1 cellular context compared by ENCODE assay signal in genomic region chr1:15730936-15731335, GRCh38.
TF ChIP-seq lines count a peak whose summit lies in the region.

No MANE protein-coding gene starts in this region.

TF ChIP-seq in GM12878, 131 proteins besides CTCF, POLR2A, EP300 and RAD21:
- TF ChIP-seq BACH1 (IDR thresholded peaks at IDR 0.05; ENCODE audit: borderline replicate concordance) (no peak), NRF1 (conservative IDR thresholded peaks at IDR 0.05; ENCODE audit: low read depth, low read length) (no peak), SREBF2 (IDR thresholded peaks at IDR 0.05; ENCODE audit: low read length) (no peak), USF2 (IDR thresholded peaks at IDR 0.05; ENCODE audit: borderline replicate concordance, low read depth, low read length) (no peak), SIX5 (IDR thresholded peaks at IDR 0.05; ENCODE audit: low read depth, low read length, severe bottlenecking) (no peak), MEF2B (IDR thresholded peaks at IDR 0.05; ENCODE audit: partially characterized antibody, poor library complexity, severe bottlenecking) (no peak), RBBP5 (conservative IDR thresholded peaks at IDR 0.05) (no peak), CBFB (IDR thresholded peaks at IDR 0.05; ENCODE audit: low read depth) (no peak), NR2C1 (IDR thresholded peaks at IDR 0.05) (no peak), PML (IDR thresholded peaks at IDR 0.05; ENCODE audit: low read length) (no peak), PBX3 (IDR thresholded peaks at IDR 0.05; ENCODE audit: insufficient replicate concordance, low read depth, low read length) (no peak), RUNX3 (IDR thresholded peaks at IDR 0.05; ENCODE audit: low read length) (no peak), RAD51 (IDR thresholded peaks at IDR 0.05) (no peak), ZSCAN29 (IDR thresholded peaks at IDR 0.05) (no peak), SRF (IDR thresholded peaks at IDR 0.05; ENCODE audit: low read depth in 2 of 2, low read length in 2 of 2) (no peak), TCF7 (IDR thresholded peaks at IDR 0.05; ENCODE audit: borderline replicate concordance) (no peak)
- TF ChIP-seq, protein P1, sequence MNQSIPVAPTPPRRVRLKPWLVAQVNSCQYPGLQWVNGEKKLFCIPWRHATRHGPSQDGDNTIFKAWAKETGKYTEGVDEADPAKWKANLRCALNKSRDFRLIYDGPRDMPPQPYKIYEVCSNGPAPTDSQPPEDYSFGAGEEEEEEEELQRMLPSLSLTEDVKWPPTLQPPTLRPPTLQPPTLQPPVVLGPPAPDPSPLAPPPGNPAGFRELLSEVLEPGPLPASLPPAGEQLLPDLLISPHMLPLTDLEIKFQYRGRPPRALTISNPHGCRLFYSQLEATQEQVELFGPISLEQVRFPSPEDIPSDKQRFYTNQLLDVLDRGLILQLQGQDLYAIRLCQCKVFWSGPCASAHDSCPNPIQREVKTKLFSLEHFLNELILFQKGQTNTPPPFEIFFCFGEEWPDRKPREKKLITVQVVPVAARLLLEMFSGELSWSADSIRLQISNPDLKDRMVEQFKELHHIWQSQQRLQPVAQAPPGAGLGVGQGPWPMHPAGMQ (IDR thresholded peaks at IDR 0.05; ENCODE audit: borderline replicate concordance) = no peak
- TF ChIP-seq, protein P2, sequence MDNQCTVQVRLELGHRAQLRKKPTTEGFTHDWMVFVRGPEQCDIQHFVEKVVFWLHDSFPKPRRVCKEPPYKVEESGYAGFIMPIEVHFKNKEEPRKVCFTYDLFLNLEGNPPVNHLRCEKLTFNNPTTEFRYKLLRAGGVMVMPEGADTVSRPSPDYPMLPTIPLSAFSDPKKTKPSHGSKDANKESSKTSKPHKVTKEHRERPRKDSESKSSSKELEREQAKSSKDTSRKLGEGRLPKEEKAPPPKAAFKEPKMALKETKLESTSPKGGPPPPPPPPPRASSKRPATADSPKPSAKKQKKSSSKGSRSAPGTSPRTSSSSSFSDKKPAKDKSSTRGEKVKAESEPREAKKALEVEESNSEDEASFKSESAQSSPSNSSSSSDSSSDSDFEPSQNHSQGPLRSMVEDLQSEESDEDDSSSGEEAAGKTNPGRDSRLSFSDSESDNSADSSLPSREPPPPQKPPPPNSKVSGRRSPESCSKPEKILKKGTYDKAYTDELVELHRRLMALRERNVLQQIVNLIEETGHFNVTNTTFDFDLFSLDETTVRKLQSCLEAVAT (IDR thresholded peaks at IDR 0.05) = no peak
- TF ChIP-seq, protein P3, sequence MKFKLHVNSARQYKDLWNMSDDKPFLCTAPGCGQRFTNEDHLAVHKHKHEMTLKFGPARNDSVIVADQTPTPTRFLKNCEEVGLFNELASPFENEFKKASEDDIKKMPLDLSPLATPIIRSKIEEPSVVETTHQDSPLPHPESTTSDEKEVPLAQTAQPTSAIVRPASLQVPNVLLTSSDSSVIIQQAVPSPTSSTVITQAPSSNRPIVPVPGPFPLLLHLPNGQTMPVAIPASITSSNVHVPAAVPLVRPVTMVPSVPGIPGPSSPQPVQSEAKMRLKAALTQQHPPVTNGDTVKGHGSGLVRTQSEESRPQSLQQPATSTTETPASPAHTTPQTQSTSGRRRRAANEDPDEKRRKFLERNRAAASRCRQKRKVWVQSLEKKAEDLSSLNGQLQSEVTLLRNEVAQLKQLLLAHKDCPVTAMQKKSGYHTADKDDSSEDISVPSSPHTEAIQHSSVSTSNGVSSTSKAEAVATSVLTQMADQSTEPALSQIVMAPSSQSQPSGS (IDR thresholded peaks at IDR 0.05; ENCODE audit: low read length) = no peak
- TF ChIP-seq, protein P4, sequence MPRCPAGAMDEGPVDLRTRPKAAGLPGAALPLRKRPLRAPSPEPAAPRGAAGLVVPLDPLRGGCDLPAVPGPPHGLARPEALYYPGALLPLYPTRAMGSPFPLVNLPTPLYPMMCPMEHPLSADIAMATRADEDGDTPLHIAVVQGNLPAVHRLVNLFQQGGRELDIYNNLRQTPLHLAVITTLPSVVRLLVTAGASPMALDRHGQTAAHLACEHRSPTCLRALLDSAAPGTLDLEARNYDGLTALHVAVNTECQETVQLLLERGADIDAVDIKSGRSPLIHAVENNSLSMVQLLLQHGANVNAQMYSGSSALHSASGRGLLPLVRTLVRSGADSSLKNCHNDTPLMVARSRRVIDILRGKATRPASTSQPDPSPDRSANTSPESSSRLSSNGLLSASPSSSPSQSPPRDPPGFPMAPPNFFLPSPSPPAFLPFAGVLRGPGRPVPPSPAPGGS (IDR thresholded peaks at IDR 0.05; ENCODE audit: borderline replicate concordance, insufficient read depth, low read depth, low read length, poor library complexity, severe bottlenecking) = no peak
